ENCODE assay signal across 8 cellular contexts in the genomic region with DNA sequence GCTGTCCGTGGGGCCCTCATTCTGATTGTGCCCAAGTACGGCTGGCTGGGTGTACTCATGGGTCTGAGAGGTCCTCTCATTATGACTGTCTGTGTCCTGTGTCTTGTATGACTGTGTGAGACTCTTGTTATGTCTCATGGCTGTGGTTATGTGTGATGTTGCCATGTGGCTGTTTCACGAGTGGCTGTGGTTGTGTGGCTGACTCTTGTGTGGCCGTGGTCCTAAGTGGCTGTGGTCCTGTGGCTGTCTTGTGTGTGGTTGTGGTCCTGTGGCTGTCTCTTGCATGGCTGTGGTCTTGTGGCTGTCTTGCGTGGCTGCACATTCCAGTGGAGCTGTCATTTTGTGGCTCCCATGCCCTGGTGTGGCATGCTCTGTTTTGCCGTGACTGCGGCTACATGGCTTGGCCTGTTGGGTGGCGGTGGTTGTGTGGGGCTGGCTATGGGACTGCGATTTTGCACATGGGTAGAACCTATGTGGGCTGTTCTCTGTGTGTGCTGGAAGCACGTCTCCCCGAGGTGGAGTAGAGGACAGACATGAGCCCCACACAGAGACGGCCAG.
DNase-seq lines count a peak whose midpoint lies in the region; ATAC-seq lines count a peak whose summit lies in the region.

No MANE protein-coding gene starts in this region.

- H3K4me3 Mint-ChIP-seq in central memory CD8-positive, alpha-beta T cell = peak overlapping the region; percentile 77

- peaks cover 50% of the 10 kb centered on the region for H3K4me1 Mint-ChIP-seq in central memory CD8-positive, alpha-beta T cell

- H3K27me3 Mint-ChIP-seq in central memory CD8-positive, alpha-beta T cell = peaks cover 24% of the 10 kb centered on the region

- H3K9me3 Mint-ChIP-seq in central memory CD8-positive, alpha-beta T cell = no peaks in the 10 kb centered on the region

- H3K4me3 ChIP-seq in skin epidermis = peak overlapping the region in 4 of 7 experiments; percentile 25 to 49 (median 41)

- peak overlapping the region; percentile 93 for H3K27ac Mint-ChIP-seq in central memory CD8-positive, alpha-beta T cell (ENCODE audit: low read depth)

- ATAC-seq in GM18499 (IDR thresholded peaks at IDR 0.05; ENCODE audit: insufficient read depth, unreplicated experiment) (peak; percentile 33), GM21723 (IDR thresholded peaks at IDR 0.05; ENCODE audit: unreplicated experiment) (no peak), HG03571 (IDR thresholded peaks at IDR 0.05; ENCODE audit: unreplicated experiment) (no peak)
- peak; percentile 58 for ATAC-seq in central memory CD8-positive, alpha-beta T cell (replicated peaks; ENCODE audit: extremely low read depth, poor library complexity, severe bottlenecking)

- peak; percentile 51 for DNase-seq in T-helper 22 cell (ENCODE audit: low read depth)
- peak; percentile 68 to 78 for DNase-seq in central memory CD8-positive, alpha-beta T cell (ENCODE audit: low spot score in 2 of 2)
- no peak for DNase-seq in NCI-H524 treated with DMSO at 0.1 percent for 48 hours (lab: John Stamatoyannopoulos, UW)
- DNase-seq in NCI-H226 = no peak

- H3K36me3 Mint-ChIP-seq in central memory CD8-positive, alpha-beta T cell (ENCODE audit: insufficient read depth) = peaks cover 18% of the 10 kb centered on the region

- H3K27ac ChIP-seq in skin epidermis = peak overlapping the region in 20 of 21 experiments; percentile 66 to 97 (median 86)

Comparison
In these comparisons a context has a peak if more than half of its experiments do, and no peak if none do; other contexts are left out.
1. ATAC-seq: peak in GM18499 (single experiment) and central memory CD8-positive, alpha-beta T cell (single experiment); none in GM21723 (single experiment) and HG03571 (single experiment).
2. DNase-seq: peak in T-helper 22 cell (single experiment) and central memory CD8-positive, alpha-beta T cell (2 of 2); none in NCI-H524 treated with DMSO at 0.1 percent for 48 hours (single experiment) and NCI-H226 (single experiment).